ENCODE assay signal across 9 cellular contexts in genomic region chr4:74632634-74633033, GRCh38.
DNase-seq lines count a peak whose midpoint lies in the region; ATAC-seq and TF ChIP-seq lines count a peak whose summit lies in the region.
"Had no signal": no experiment of that assay in that cellular context is flagged by ENCODE, and none has a peak within 500 bp of the region (broad histone marks: within the 10 kb centered on the region; RNA-seq: fewer than 3 reads in every experiment).

No MANE protein-coding gene starts in this region.

- H3K27me3 ChIP-seq in CD4-positive, alpha-beta T cell (ENCODE audit: control insufficient read depth, insufficient read depth, low read length) = no peaks in the 10 kb centered on the region
- H3K27me3 ChIP-seq in prostate gland (replicated peaks; ENCODE audit: insufficient read depth) = no peaks in the 10 kb centered on the region

- TF ChIP-seq POLR2A in prostate gland (IDR thresholded peaks at IDR 0.05) = no peak

- no peaks in the 10 kb centered on the region for H3K36me3 Mint-ChIP-seq in CD4-positive, alpha-beta T cell (ENCODE audit: low read depth)
- no peaks in the 10 kb centered on the region for H3K36me3 Mint-ChIP-seq in stimulated activated naive B cell treated with anti-CD40 and anti-IgM and Interleukin-4, amounts not matched to agents 10 μg/mL and 1 μg/mL and 100 μg/mL, for 72 hours

- H3K4me3 Mint-ChIP-seq in CD4-positive, alpha-beta T cell = peak overlapping the region; percentile 59
- H3K4me3 Mint-ChIP-seq in stimulated activated naive B cell treated with anti-CD40 and anti-IgM and Interleukin-4, amounts not matched to agents 10 μg/mL and 1 μg/mL and 100 μg/mL, for 72 hours = no peak overlapping the region

- POLR2A ChIA-PET in CD4-positive, alpha-beta T cell (lab: Charles Lee) = interaction anchor here (2.2 kb wide), 1 partner anchor 10 kb away, joined by 6 read pairs; no protein-coding TSS in a partner anchor

- H3K9me3 ChIP-seq in CD4-positive, alpha-beta T cell (ENCODE audit: control insufficient read depth, low read length) = no peaks in the 10 kb centered on the region
- no peaks in the 10 kb centered on the region for H3K9me3 ChIP-seq in prostate gland

- no peaks in the 10 kb centered on the region for H3K36me3 ChIP-seq in prostate gland

- H3K27ac ChIP-seq in CD4-positive, alpha-beta T cell (ENCODE audit: low read depth, low read length) = no peak overlapping the region
- no peak overlapping the region for H3K27ac ChIP-seq in prostate gland

- H3K4me1 ChIP-seq in prostate gland (replicated peaks) = no peaks in the 10 kb centered on the region

- DNase-seq in CD4-positive, alpha-beta T cell = peak in 7 of 10 experiments; percentile 2 to 52 (median 9)
- peak; percentile 14 for DNase-seq in NCI-H446 treated with DMSO at 0.1 percent for 48 hours (lab: John Stamatoyannopoulos, UW)
- peak; percentile 100 for DNase-seq in amniotic epithelial cell (ENCODE audit: low read depth)
- peak; percentile 5 for DNase-seq in prostate gland (ENCODE audit: low spot score)
- DNase-seq in stimulated activated naive B cell treated with anti-CD40 and anti-IgM and Interleukin-4, amounts not matched to agents 10 μg/mL and 1 μg/mL and 100 μg/mL, for 72 hours = no peak
- no peak for DNase-seq in GM20000 (ENCODE audit: low spot score)
- DNase-seq: T-helper 9 cell had no signal

- H3K4me1 Mint-ChIP-seq in CD4-positive, alpha-beta T cell (ENCODE audit: low read depth) = peaks cover 45% of the 10 kb centered on the region
- H3K4me1 Mint-ChIP-seq in stimulated activated naive B cell treated with anti-CD40 and anti-IgM and Interleukin-4, amounts not matched to agents 10 μg/mL and 1 μg/mL and 100 μg/mL, for 72 hours = peaks cover 2 to 7% of the 10 kb centered on the region in 2 donors

- ATAC-seq in CD4-positive, alpha-beta T cell (ENCODE audit: poor library complexity) = peak; percentile 95
- ATAC-seq in GM21723 (IDR thresholded peaks at IDR 0.05; ENCODE audit: unreplicated experiment) (no peak), GM19395 (IDR thresholded peaks at IDR 0.05; ENCODE audit: unreplicated experiment) (no peak)
- no peak for ATAC-seq in stimulated activated naive B cell treated with anti-CD40 and anti-IgM and Interleukin-4, amounts not matched to agents 10 μg/mL and 1 μg/mL and 100 μg/mL, for 72 hours (replicated peaks)

- no peaks in the 10 kb centered on the region for H3K27me3 Mint-ChIP-seq in CD4-positive, alpha-beta T cell
- peaks cover 12 to 15% of the 10 kb centered on the region in 2 donors for H3K27me3 Mint-ChIP-seq in stimulated activated naive B cell treated with anti-CD40 and anti-IgM and Interleukin-4, amounts not matched to agents 10 μg/mL and 1 μg/mL and 100 μg/mL, for 72 hours

- CTCF ChIA-PET in CD4-positive, alpha-beta T cell (lab: Charles Lee) = no interaction called here

- 17% methylated on average over 3 of the region's 3 CpGs for WGBS in prostate gland

- no peaks in the 10 kb centered on the region for H3K9me3 Mint-ChIP-seq in CD4-positive, alpha-beta T cell
- H3K9me3 Mint-ChIP-seq in stimulated activated naive B cell treated with anti-CD40 and anti-IgM and Interleukin-4, amounts not matched to agents 10 μg/mL and 1 μg/mL and 100 μg/mL, for 72 hours = no peaks in the 10 kb centered on the region

- H3K4me3 ChIP-seq in prostate gland = no peak overlapping the region

- intact Hi-C loops in CD4-positive, alpha-beta T cell (cut with DNase I, micrococcal nuclease) = loop anchor here in 1 of 2 experiments (10.0 kb wide), 1 partner anchor 188 kb away; the partner anchor contains the start of gene AREG
- intact Hi-C loops in prostate gland (cut with DNase I) = no loop called here

- peak overlapping the region; percentile 50 for H3K27ac Mint-ChIP-seq in CD4-positive, alpha-beta T cell
- H3K27ac Mint-ChIP-seq in stimulated activated naive B cell treated with anti-CD40 and anti-IgM and Interleukin-4, amounts not matched to agents 10 μg/mL and 1 μg/mL and 100 μg/mL, for 72 hours = no peak overlapping the region

- TF ChIP-seq CTCF in CD4-positive, alpha-beta T cell (IDR thresholded peaks at IDR 0.05) = no peak
- no peak for TF ChIP-seq CTCF in prostate gland (IDR thresholded peaks at IDR 0.05)
- TF ChIP-seq CTCF in GM20000 (IDR thresholded peaks at IDR 0.05; ENCODE audit: extremely low read depth, missing control alignments) = no peak

Comparison
In these comparisons a context has a peak if more than half of its experiments do, and no peak if none do; other contexts are left out.
1. DNase-seq: peak in CD4-positive, alpha-beta T cell (7 of 10), NCI-H446 treated with DMSO at 0.1 percent for 48 hours (single experiment), amniotic epithelial cell (single experiment) and prostate gland (single experiment); none in stimulated activated naive B cell treated with anti-CD40 and anti-IgM and Interleukin-4, amounts not matched to agents 10 μg/mL and 1 μg/mL and 100 μg/mL, for 72 hours (single experiment) and GM20000 (single experiment).